ENCODE assay signal across 10 cellular contexts in genomic region chr21:28632718-28633408, GRCh38.
DNase-seq lines count a peak whose midpoint lies in the region; ATAC-seq and TF ChIP-seq lines count a peak whose summit lies in the region.
"Had no signal": no experiment of that assay in that cellular context is flagged by ENCODE, and none has a peak within 500 bp of the region (broad histone marks: within the 10 kb centered on the region; RNA-seq: fewer than 3 reads in every experiment).

No MANE protein-coding gene starts in this region.

- H3K27me3 ChIP-seq in ascending aorta, result no peaks in the 10 kb centered on the region
- no peaks in the 10 kb centered on the region for H3K27me3 ChIP-seq in smooth muscle cell (ENCODE audit: low read depth)
- H3K27me3 ChIP-seq in effector memory CD4-positive, alpha-beta T cell (replicated peaks; ENCODE audit: control insufficient read depth, insufficient read depth, low read length, poor library complexity, severe bottlenecking), result no peaks in the 10 kb centered on the region
- H3K27me3 ChIP-seq: SJCRH30 had no signal

- H3K36me3 ChIP-seq in ascending aorta (no peaks in the 10 kb centered on the region), smooth muscle cell (ENCODE audit: low read depth) (no peaks in the 10 kb centered on the region)
- no peaks in the 10 kb centered on the region for H3K36me3 ChIP-seq in effector memory CD4-positive, alpha-beta T cell (ENCODE audit: control insufficient read depth, insufficient read depth, low read length)
- H3K36me3 ChIP-seq: SJCRH30 had no signal

- H3K4me1 ChIP-seq in ascending aorta (peaks cover 3 to 42% of the 10 kb centered on the region in 2 donors), smooth muscle cell (ENCODE audit: low read depth) (no peaks in the 10 kb centered on the region)
- H3K4me1 ChIP-seq in effector memory CD4-positive, alpha-beta T cell (ENCODE audit: control insufficient read depth, insufficient read depth, low read length, poor library complexity, severe bottlenecking), result no peaks in the 10 kb centered on the region

- H3K79me2 ChIP-seq in smooth muscle cell (ENCODE audit: low read depth), result no peaks in the 10 kb centered on the region

- H2AFZ ChIP-seq in smooth muscle cell (ENCODE audit: low read depth), result no peak overlapping the region

- H3K9ac ChIP-seq in smooth muscle cell (ENCODE audit: low read depth), result peak overlapping the region; percentile 33

- TF ChIP-seq CTCF in HFF-Myc (IDR thresholded peaks at IDR 0.05; ENCODE audit: low read depth, low read length, missing control alignments) (no peak), ascending aorta (IDR thresholded peaks at IDR 0.05) (no peak), smooth muscle cell (IDR thresholded peaks at IDR 0.05; ENCODE audit: borderline replicate concordance, insufficient read depth, poor library complexity, severe bottlenecking) (no peak)

- H4K20me1 ChIP-seq in smooth muscle cell (ENCODE audit: low read depth), result no peaks in the 10 kb centered on the region

- peak overlapping the region; percentile 66 for H3K4me2 ChIP-seq in smooth muscle cell

- WGBS in smooth muscle cell (ENCODE audit: low lambda C conversion rate), result 7% methylated on average over 3 of the region's 3 CpGs

- H3K9me3 ChIP-seq in ascending aorta (no peaks in the 10 kb centered on the region), smooth muscle cell (replicated peaks; ENCODE audit: low read depth) (no peaks in the 10 kb centered on the region)
- no peaks in the 10 kb centered on the region for H3K9me3 ChIP-seq in effector memory CD4-positive, alpha-beta T cell (ENCODE audit: control insufficient read depth, low read length)
- H3K9me3 ChIP-seq: SJCRH30 had no signal

- intact Hi-C loops in ascending aorta (cut with DNase I) (loop anchor here (5.0 to 10.0 kb wide), 2 partner anchors 146 to 282 kb away; no protein-coding TSS in a partner anchor), left cardiac atrium (cut with DNase I) (loop anchor here (5.0 to 10.0 kb wide), 3 partner anchors 111 to 1786 kb away; partner anchors contain the start of gene ADAMTS1 (in 1 of the 2))

- H3K27ac ChIP-seq in ascending aorta, result peak overlapping the region; percentile 86 to 92
- H3K27ac ChIP-seq in smooth muscle cell (ENCODE audit: low read depth), result peak overlapping the region; percentile 82
- H3K27ac ChIP-seq in effector memory CD4-positive, alpha-beta T cell (ENCODE audit: insufficient read depth, low read length, poor library complexity, severe bottlenecking), result no peak overlapping the region
- H3K27ac ChIP-seq: SJCRH30 had no signal

- H3F3A ChIP-seq in smooth muscle cell (ENCODE audit: low read depth), result peaks cover 12% of the 10 kb centered on the region

- ATAC-seq in left cardiac atrium, result peak; percentile 70 to 85
- no peak for ATAC-seq in GM19467 (IDR thresholded peaks at IDR 0.05; ENCODE audit: unreplicated experiment)

- DNase-seq in HFF-Myc (ENCODE audit: extremely low read depth, low read depth) (peak; percentile 52), ascending aorta (ENCODE audit: low spot score in 2 of 2) (no peak), left cardiac atrium (no peak), smooth muscle cell (lab: John Stamatoyannopoulos, UW; ENCODE audit: unreplicated experiment) (no peak), NCI-H2171 (lab: John Stamatoyannopoulos, UW) (no peak), NCI-H2196 treated with DMSO at 0.1 percent for 48 hours (lab: John Stamatoyannopoulos, UW; ENCODE audit: unreplicated experiment) (no peak)
- DNase-seq in effector memory CD4-positive, alpha-beta T cell, result no peak
- DNase-seq: activated T-cell treated with anti-CD3 and anti-CD28 coated beads for 4 hours, SJCRH30 had no signal

- H3K4me3 ChIP-seq in HFF-Myc (replicated peaks; ENCODE audit: low read depth, low read length) (no peak overlapping the region), ascending aorta (peak overlapping the region; percentile 3 to 20), smooth muscle cell (no peak overlapping the region)
- H3K4me3 ChIP-seq in effector memory CD4-positive, alpha-beta T cell (ENCODE audit: insufficient read depth, low read depth, low read length, poor library complexity, severe bottlenecking), result no peak overlapping the region
- H3K4me3 ChIP-seq: SJCRH30 had no signal

Comparison
In these comparisons a context has a peak if more than half of its experiments do, and no peak if none do; other contexts are left out.
1. H3K4me3 ChIP-seq: peak in ascending aorta (2 of 2); none in HFF-Myc (single experiment), smooth muscle cell (single experiment) and effector memory CD4-positive, alpha-beta T cell (single experiment).